ENCODE assay signal across 8 cellular contexts in genomic region chr1:54335396-54336056, GRCh38.
A peak's percentile ranks its signal among the peaks of the same experiment; 100 is the strongest.
DNase-seq lines count a peak whose midpoint lies in the region; ATAC-seq and TF ChIP-seq lines count a peak whose summit lies in the region.

No MANE protein-coding gene starts in this region.

- no peaks in the 10 kb centered on the region for H3K9me3 ChIP-seq in skeletal muscle satellite cell (replicated peaks; ENCODE audit: low read length)

- CTCF ChIA-PET in HEK293T (lab: Yijun Ruan, JAX) = no interaction called here

- H3K4me2 ChIP-seq in skeletal muscle satellite cell (ENCODE audit: low read length) = peak overlapping the region; percentile 83

- no peaks in the 10 kb centered on the region for H3K36me3 ChIP-seq in skeletal muscle satellite cell (ENCODE audit: insufficient read depth, low read length)

- intact Hi-C loops in left ventricle myocardium superior (cut with micrococcal nuclease) = no loop called here

- POLR2A ChIA-PET in HEK293T (lab: Yijun Ruan, JAX) = interaction anchor here (1.1 kb wide), 1 partner anchor 10 kb away, joined by 5 read pairs; no protein-coding TSS in a partner anchor

- TF ChIP-seq CTCF in HFF-Myc (IDR thresholded peaks at IDR 0.05; ENCODE audit: low read depth, low read length, missing control alignments) = no peak

- H3K4me3 ChIP-seq in HFF-Myc (replicated peaks; ENCODE audit: low read depth, low read length) = peak overlapping the region; percentile 36
- peak overlapping the region; percentile 65 for H3K4me3 ChIP-seq in skeletal muscle satellite cell (ENCODE audit: low read length)

- peak overlapping the region; percentile 82 for H3K9ac ChIP-seq in skeletal muscle satellite cell (ENCODE audit: low read depth, low read length)

- H3K27me3 ChIP-seq in skeletal muscle satellite cell (ENCODE audit: control insufficient read depth, insufficient read depth, low read length) = no peaks in the 10 kb centered on the region

- DNase-seq in HFF-Myc (ENCODE audit: extremely low read depth, low read depth) (peak; percentile 94), amniotic stem cell (lab: John Stamatoyannopoulos, UW) (peak; percentile 81), left ventricle myocardium superior (peak; percentile 67), HEK293T (ENCODE audit: extremely low spot score) (no peak), NAMALWA (ENCODE audit: low spot score) (no peak)

- ATAC-seq in left ventricle myocardium superior = peak; percentile 76
- ATAC-seq in HG02973 (IDR thresholded peaks at IDR 0.05; ENCODE audit: unreplicated experiment) = no peak
- no peak for ATAC-seq in GM21526 (IDR thresholded peaks at IDR 0.05; ENCODE audit: low FRiP score, unreplicated experiment)

- peaks cover 36% of the 10 kb centered on the region for H3K4me1 ChIP-seq in skeletal muscle satellite cell (ENCODE audit: control insufficient read depth, insufficient read depth, low read length)

TF ChIP-seq in HEK293T, 16 proteins besides CTCF, POLR2A, EP300 and RAD21:
- TF ChIP-seq L3MBTL2 (conservative IDR thresholded peaks at IDR 0.05) (no peak), NFRKB (IDR thresholded peaks at IDR 0.05) (no peak), FOXK2 (IDR thresholded peaks at IDR 0.05) (no peak), ELF4 (IDR thresholded peaks at IDR 0.05) (no peak), TARDBP (IDR thresholded peaks at IDR 0.05) (no peak), HDGF (IDR thresholded peaks at IDR 0.05; ENCODE audit: borderline replicate concordance) (no peak), FOXM1 (IDR thresholded peaks at IDR 0.05; ENCODE audit: borderline replicate concordance) (no peak), PKNOX1 (IDR thresholded peaks at IDR 0.05) (no peak), BHLHE40 (IDR thresholded peaks at IDR 0.05; ENCODE audit: borderline replicate concordance) (no peak), CTBP1 (IDR thresholded peaks at IDR 0.05; ENCODE audit: borderline replicate concordance) (no peak), ZNF384 (IDR thresholded peaks at IDR 0.05) (no peak)

Comparison
In these comparisons a context has a peak if more than half of its experiments do, and no peak if none do; other contexts are left out.
1. DNase-seq: peak in HFF-Myc (single experiment), amniotic stem cell (single experiment) and left ventricle myocardium superior (single experiment); none in HEK293T (single experiment) and NAMALWA (single experiment).